ENCODE assay signal across 15 cellular contexts in genomic region chr20:6739406-6739805, GRCh38. TPM values are rescaled to one million over a fixed set of nuclear protein-coding genes. Genes with fewer than 3 reads are reported as not detected.
A peak's percentile ranks its signal among the peaks of the same experiment; 100 is the strongest.
DNase-seq lines count a peak whose midpoint lies in the region; ATAC-seq, FAIRE-seq and TF ChIP-seq lines count a peak whose summit lies in the region.
"Had no signal": no experiment of that assay in that cellular context is flagged by ENCODE, and none has a peak within 500 bp of the region (broad histone marks: within the 10 kb centered on the region; RNA-seq: fewer than 3 reads in every experiment).

No MANE protein-coding gene starts in this region.

- 22% methylated on average over 1 of the region's 1 CpG for WGBS in liver
- WGBS in HepG2 (ENCODE audit: low lambda C conversion rate), result 0% methylated on average over 1 of the region's 1 CpG
- 25% methylated on average over 1 of the region's 1 CpG for WGBS in right cardiac atrium
- WGBS in aorta, 2 donors, result 0 to 4% methylated on average over 1 of the region's 1 CpG

- H3K36me3 ChIP-seq in liver (ENCODE audit: control insufficient read depth in 4 of 4, insufficient read depth in 3 of 4, low read depth in 1 of 4, low read length in 3 of 4) (no peaks in the 10 kb centered on the region), HepG2 (replicated peaks in 1 of 2; ENCODE audit: control insufficient read depth in 1 of 2, insufficient read depth in 2 of 2, low read length in 2 of 2) (no peaks in the 10 kb centered on the region), aorta (ENCODE audit: control insufficient read depth in 1 of 2, insufficient read depth in 2 of 2, low read length in 1 of 2) (no peaks in the 10 kb centered on the region)
- H3K36me3 ChIP-seq: BLaER1 treated with 17β-estradiol and CSF1 and Interleukin-3, amounts not matched to agents 10 nM and 100 nM; HAP-1 had no signal

- no peak overlapping the region for H3K4me2 ChIP-seq in HepG2 (ENCODE audit: low read depth, low read length)
- H3K4me2 ChIP-seq: BLaER1 treated with 17β-estradiol and CSF1 and Interleukin-3, amounts not matched to agents 10 nM and 100 nM had no signal

- no peaks in the 10 kb centered on the region for H4K20me1 ChIP-seq in HepG2 (ENCODE audit: insufficient read depth, low read length)
- H4K20me1 ChIP-seq: BLaER1 treated with 17β-estradiol and CSF1 and Interleukin-3, amounts not matched to agents 10 nM and 100 nM had no signal

- H3K79me2 ChIP-seq in HepG2 (ENCODE audit: insufficient read depth, low read length), result no peaks in the 10 kb centered on the region

- in situ Hi-C loops in HepG2 (cut with HindIII; ENCODE audit: extremely low pct_ligation_motif_present, low pct_unique_long_range_greater_than_20kb), result no loop called here

- POLR2A ChIA-PET in HepG2 (lab: Yijun Ruan, JAX), result no interaction called here

- H3K9ac ChIP-seq in liver (ENCODE audit: low read depth in 1 of 2, low read length in 2 of 2) (no peak overlapping the region), HepG2 (ENCODE audit: insufficient read depth, low read depth, low read length) (no peak overlapping the region)
- H3K9ac ChIP-seq: BLaER1 treated with 17β-estradiol and CSF1 and Interleukin-3, amounts not matched to agents 10 nM and 100 nM had no signal

- no peak for FAIRE-seq in HepG2 (lab: Jason Lieb, UNC)
- FAIRE-seq: GM12878 had no signal

- H3K9me3 ChIP-seq in liver (ENCODE audit: control insufficient read depth in 4 of 4, low read length in 3 of 4) (no peaks in the 10 kb centered on the region), HepG2 (ENCODE audit: low read length) (no peaks in the 10 kb centered on the region), right cardiac atrium (ENCODE audit: control insufficient read depth, low read length) (no peaks in the 10 kb centered on the region), aorta (ENCODE audit: control insufficient read depth, low read length) (no peaks in the 10 kb centered on the region)
- H3K9me3 ChIP-seq: HAP-1 had no signal

- peaks cover 0 to 12% (median 6%) of the 10 kb centered on the region in 4 donors for H3K4me1 ChIP-seq in liver (ENCODE audit: control insufficient read depth in 4 of 4, insufficient read depth in 4 of 4, low read length in 3 of 4)
- H3K4me1 ChIP-seq in HepG2 (ENCODE audit: insufficient read depth, low read length), result no peaks in the 10 kb centered on the region
- H3K4me1 ChIP-seq in right cardiac atrium (ENCODE audit: control insufficient read depth, insufficient read depth, low read length), result peaks cover 3% of the 10 kb centered on the region
- no peaks in the 10 kb centered on the region for H3K4me1 ChIP-seq in aorta (ENCODE audit: control insufficient read depth in 1 of 2, insufficient read depth in 2 of 2, low read length in 2 of 2)
- H3K4me1 ChIP-seq: HAP-1 had no signal

- H3K4me3 ChIP-seq in liver (ENCODE audit: low read depth in 1 of 3, low read length in 3 of 3) (no peak overlapping the region), HepG2 (replicated peaks in 1 of 3; ENCODE audit: insufficient read depth in 1 of 3, low read depth in 2 of 3, low read length in 3 of 3) (no peak overlapping the region), right cardiac atrium (ENCODE audit: low read length) (no peak overlapping the region), aorta (ENCODE audit: low read length in 2 of 2) (no peak overlapping the region)
- H3K4me3 ChIP-seq: BLaER1 treated with 17β-estradiol and CSF1 and Interleukin-3, amounts not matched to agents 10 nM and 100 nM; GM12878; HAP-1 had no signal

- TF ChIP-seq CTCF in liver (IDR thresholded peaks at IDR 0.05; ENCODE audit: low read depth, low read length, missing input control) (no peak), HepG2 (CRISPR knock-in tag; IDR thresholded peaks at IDR 0.05) (no peak), omental fat pad (IDR thresholded peaks at IDR 0.05) (no peak)

- intact Hi-C loops in HepG2 (cut with micrococcal nuclease; ENCODE audit: unreplicated experiment) (no loop called here), right cardiac atrium (cut with DNase I) (no loop called here), aorta (cut with DNase I) (no loop called here)

- no peak for ATAC-seq in HepG2
- ATAC-seq in right cardiac atrium, result peak; percentile 70 to 86
- peak; percentile 44 for ATAC-seq in omental fat pad (ENCODE audit: low FRiP score)
- ATAC-seq in aorta (ENCODE audit: low FRiP score), result peak; percentile 57
- ATAC-seq in stimulated activated naive CD8-positive, alpha-beta T cell treated with anti-CD3 and anti-CD28 coated beads, Interleukin-15, Interleukin-2, amounts not matched to agents 100 U/mL and 50 U/mL, for 24 hours, result no peak
- no peak for ATAC-seq in HG03139 (IDR thresholded peaks at IDR 0.05; ENCODE audit: unreplicated experiment)

- TF ChIP-seq RAD21 in liver (IDR thresholded peaks at IDR 0.05), result peak; percentile 59 to 69
- no peak for TF ChIP-seq RAD21 in HepG2 (CRISPR knock-in tag; IDR thresholded peaks at IDR 0.05)

- CTCF ChIA-PET in HepG2 (lab: Yijun Ruan, JAX; ENCODE audit: low intra/inter-chr PET ratio, low total read pairs), result no interaction called here

- H3K27me3 ChIP-seq in liver (ENCODE audit: control insufficient read depth in 4 of 4, insufficient read depth in 4 of 4, low read length in 3 of 4) (no peaks in the 10 kb centered on the region), HepG2 (ENCODE audit: control insufficient read depth in 1 of 2, insufficient read depth in 2 of 2, low read length in 2 of 2) (peaks cover 0 to 2% of the 10 kb centered on the region in 2 experiments; a peak in 1 of 5 replicates), right cardiac atrium (ENCODE audit: control insufficient read depth, insufficient read depth) (no peaks in the 10 kb centered on the region), aorta (ENCODE audit: control insufficient read depth in 1 of 2, insufficient read depth in 2 of 2, low read length in 1 of 2) (no peaks in the 10 kb centered on the region)
- H3K27me3 ChIP-seq: BLaER1 treated with 17β-estradiol and CSF1 and Interleukin-3, amounts not matched to agents 10 nM and 100 nM had no signal

- H2AFZ ChIP-seq in HepG2 (ENCODE audit: low read length), result no peak overlapping the region

- no TSS peak for BruUV-seq in HepG2 (replicated peaks; lab: Mats Ljungman, UMichigan)

- no peak for DNase-seq in HepG2 (ENCODE audit: low spot score)
- DNase-seq in right cardiac atrium, result peak in 1 of 3 donors; percentile 51
- no peak for DNase-seq in omental fat pad (ENCODE audit: low spot score)
- no peak for DNase-seq in aorta
- no peak for DNase-seq in DMS153 treated with DMSO at 0.1 percent for 48 hours (lab: John Stamatoyannopoulos, UW; ENCODE audit: unreplicated experiment)
- no peak for DNase-seq in stimulated activated naive CD8-positive, alpha-beta T cell treated with anti-CD3 and anti-CD28 coated beads, Interleukin-15, Interleukin-2, amounts not matched to agents 100 U/mL and 50 U/mL, for 24 hours
- DNase-seq: CD4-positive, CD25-positive, alpha-beta regulatory T cell; GOT3; IMR-90 had no signal

- no peak for TF ChIP-seq POLR2A in HepG2 (IDR thresholded peaks at IDR 0.05; ENCODE audit: insufficient read depth in 1 of 2, low read depth in 2 of 2, low read length in 2 of 2)

- TF ChIP-seq EP300 in HepG2 (IDR thresholded peaks at IDR 0.05; ENCODE audit: low read depth in 2 of 2, low read length in 2 of 2) (no peak), HepG2 (CRISPR knock-in tag; IDR thresholded peaks at IDR 0.05; ENCODE audit: borderline replicate concordance) (no peak)

- peak overlapping the region; percentile 29 to 37 for H3K27ac ChIP-seq in liver (ENCODE audit: low read depth in 1 of 2, low read length in 2 of 2)
- H3K27ac ChIP-seq in HepG2 (ENCODE audit: extremely low read length, insufficient read depth, low read length), result no peak overlapping the region
- H3K27ac ChIP-seq in right cardiac atrium (ENCODE audit: low read length), result no peak overlapping the region
- H3K27ac ChIP-seq in aorta (ENCODE audit: low read depth in 1 of 2, low read length in 2 of 2), result no peak overlapping the region
- H3K27ac ChIP-seq: BLaER1 treated with 17β-estradiol and CSF1 and Interleukin-3, amounts not matched to agents 10 nM and 100 nM had no signal

TF ChIP-seq in liver, 16 proteins besides CTCF, POLR2A, EP300 and RAD21 (continues in another document):
- TF ChIP-seq FOXA2 (IDR thresholded peaks at IDR 0.05) (no peak), SP1 (IDR thresholded peaks at IDR 0.05) (peak; percentile 78), NR2F2 (IDR thresholded peaks at IDR 0.05) (peak; percentile 70)

TF ChIP-seq in HepG2, 621 proteins besides CTCF, POLR2A, EP300 and RAD21 (continues in another document):
- TF ChIP-seq SMYD3 (CRISPR knock-in tag; IDR thresholded peaks at IDR 0.05) (no peak), PLRG1 (conservative IDR thresholded peaks at IDR 0.05) (no peak), ZNF547 (CRISPR knock-in tag; IDR thresholded peaks at IDR 0.05) (no peak)

RNA-seq across cellular contexts. Expression of gene BMP2, which starts 28.1 kb away (rescaled TPM):
- total RNA-seq in liver (1 to 10 TPM; 2.0 to 3.5 TPM), HepG2 (2016; rRNA removed; fragmentation: Illumina TruSeq; extraction: Trizol) (0.02 TPM in 1 of 2 replicates, not detected in the other), right cardiac atrium (1 to 10 TPM; 1.5 to 2.7 (median 2.4) TPM), omental fat pad (10 to 100 TPM; 12.3 to 36.6 (median 20.3) TPM), aorta (10 to 100 TPM in 1 of 2 donors, 1 to 10 TPM in 1; 3.5 to 15.9 TPM)
- polyA plus RNA-seq in liver (1 to 10 TPM in 1 of 2 donors, under 1 TPM in 1; 0.83 to 2.0 TPM), HepG2 (2011; rRNA removed) (0.03 and 0.05 TPM in 2 replicates), right cardiac atrium (1.9 TPM), aorta (1 to 10 TPM; 1.3 to 2.6 TPM)
- total RNA-seq in HepG2 (2016; cell fraction: cytosol; rRNA removed; fragmentation: Illumina TruSeq; extraction: Trizol; ENCODE audit: low read depth), result not detected in 2 replicates
- total RNA-seq in HepG2 (2016; cell fraction: insoluble cytoplasmic fraction; rRNA removed; fragmentation: Illumina TruSeq; extraction: Trizol), result not detected in 2 replicates
- 0.03 TPM in 1 of 2 replicates, not detected in the other for total RNA-seq in HepG2 (2016; cell fraction: membrane; rRNA removed; fragmentation: Illumina TruSeq; extraction: Trizol)
- 0.09 TPM in 1 of 2 replicates, not detected in the other for total RNA-seq in HepG2 (2016; cell fraction: nucleus; rRNA removed; fragmentation: Illumina TruSeq; extraction: Trizol)
- polyA plus RNA-seq in HepG2 (2011; cell fraction: cytosol; rRNA removed), result 0.01 TPM in 1 of 2 replicates, not detected in the other
- not detected in 2 replicates for polyA plus RNA-seq in HepG2 (2011; cell fraction: nucleus; rRNA removed)
- 0.09 TPM in 1 of 2 replicates, not detected in the other for polyA plus RNA-seq in HepG2 (2012)
- polyA plus RNA-seq in HepG2 (2016; cell fraction: cytosol; fragmentation: Illumina TruSeq; extraction: Trizol; ENCODE audit: low read depth), result not detected in 2 replicates
- polyA plus RNA-seq in HepG2 (2016; cell fraction: insoluble cytoplasmic fraction; fragmentation: Illumina TruSeq; extraction: Trizol; ENCODE audit: low read depth), result not detected in 2 replicates
- not detected in 2 replicates for polyA plus RNA-seq in HepG2 (2016; cell fraction: membrane; fragmentation: Illumina TruSeq; extraction: Trizol; ENCODE audit: low read depth)
- not detected in 2 replicates for polyA plus RNA-seq in HepG2 (2016; cell fraction: nucleus; fragmentation: Illumina TruSeq; extraction: Trizol; ENCODE audit: insufficient read depth, low read depth)
- polyA minus RNA-seq in HepG2 (2011; rRNA and poly(A)+ RNA removed; ENCODE audit: low replicate concordance), result 16.1 TPM in 1 of 2 replicates, not detected in the other
- 0.18 TPM in 1 of 2 replicates, not detected in the other for polyA minus RNA-seq in HepG2 (2011; cell fraction: cytosol; rRNA and poly(A)+ RNA removed)
- polyA minus RNA-seq in HepG2 (2011; cell fraction: nucleus; rRNA and poly(A)+ RNA removed), result 0.12 TPM in 1 of 2 replicates, not detected in the other
- total RNA-seq: A172; CD4-positive, CD25-positive, alpha-beta regulatory T cell had no signal
- polyA plus RNA-seq: CD4-positive, CD25-positive, alpha-beta regulatory T cell had no signal

Comparison
In these comparisons a context has a peak if more than half of its experiments do, and no peak if none do; other contexts are left out.
1. H3K27ac ChIP-seq: peak in liver (2 of 2); none in HepG2 (single experiment), right cardiac atrium (single experiment) and aorta (0 of 2).
2. ATAC-seq: peak in right cardiac atrium (2 of 2), omental fat pad (single experiment) and aorta (single experiment); none in HepG2 (single experiment), stimulated activated naive CD8-positive, alpha-beta T cell treated with anti-CD3 and anti-CD28 coated beads, Interleukin-15, Interleukin-2, amounts not matched to agents 100 U/mL and 50 U/mL, for 24 hours (single experiment) and HG03139 (single experiment).